Comparison of ENCODE assay signal across 16 cellular contexts in the genomic region with DNA sequence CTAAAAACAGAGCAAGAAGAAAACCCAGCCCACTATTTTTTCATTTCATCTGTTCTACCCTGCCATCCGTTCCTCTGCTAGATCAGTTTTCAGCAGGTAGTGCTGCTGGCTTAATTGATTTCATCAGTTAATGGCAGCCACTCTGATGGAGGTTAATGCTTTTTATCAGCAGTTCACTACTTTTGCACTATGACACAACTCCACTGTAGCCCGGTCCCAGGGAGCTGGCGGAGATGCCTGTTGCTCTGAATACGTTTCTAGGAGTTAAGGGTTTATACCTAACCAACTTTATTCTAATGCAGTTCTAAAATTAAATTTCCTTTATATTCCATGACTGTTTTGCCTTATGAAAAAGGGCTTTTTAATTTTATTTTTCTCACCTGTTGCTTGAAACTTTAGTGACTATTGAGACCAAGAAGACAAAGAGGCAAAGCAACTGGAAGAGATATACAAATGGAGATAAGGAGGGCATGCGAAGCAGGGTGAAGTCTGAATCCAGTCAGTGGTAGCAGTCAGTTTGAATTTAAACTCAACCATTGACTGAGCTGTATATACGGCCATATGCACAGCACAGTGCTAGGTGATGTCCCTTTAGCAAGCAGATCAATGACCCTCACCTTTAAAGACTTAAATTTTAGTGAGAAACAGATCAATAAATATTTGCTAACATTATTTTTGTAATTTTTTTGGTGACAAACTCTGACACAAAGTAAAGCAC.
DNase-seq lines count a peak whose midpoint lies in the region; ATAC-seq and TF ChIP-seq lines count a peak whose summit lies in the region.
"Had no signal": no experiment of that assay in that cellular context is flagged by ENCODE, and none has a peak within 500 bp of the region (broad histone marks: within the 10 kb centered on the region; RNA-seq: fewer than 3 reads in every experiment).

No MANE protein-coding gene starts in this region.

- no peaks in the 10 kb centered on the region for H4K20me1 ChIP-seq in IMR-90 (ENCODE audit: insufficient read depth, low read length)

- peak overlapping the region; percentile 72; the same call in 1 of the 2 replicates for H3K27ac ChIP-seq in IMR-90 (ENCODE audit: insufficient read depth, low read length)
- H3K27ac ChIP-seq in coronary artery: no peak overlapping the region
- no peak overlapping the region for H3K27ac ChIP-seq in urinary bladder (ENCODE audit: low read depth)
- H3K27ac ChIP-seq: heart right ventricle, parathyroid adenoma had no signal

- 0 out of 2 replicates have a peak, but pooled peaks cover 3% of the 10 kb centered on the region for H3K9me1 ChIP-seq in IMR-90 (ENCODE audit: insufficient read depth, low read length)

- peak overlapping the region; percentile 23 to 52 (median 46) for H3K4me3 Mint-ChIP-seq in nephron
- H3K4me3 Mint-ChIP-seq in stimulated activated naive B cell treated with anti-CD40 and anti-IgM and Interleukin-4, amounts not matched to agents 10 μg/mL and 1 μg/mL and 100 μg/mL, for 72 hours: no peak overlapping the region
- H3K4me3 Mint-ChIP-seq in activated CD8-positive, alpha-beta memory T cell treated with anti-CD3 and anti-CD28 coated beads, Interleukin-2, amount 10 ng/mL, durations not matched to agents 7 days and 5 days: no peak overlapping the region
- H3K4me3 Mint-ChIP-seq: activated T-cell treated with anti-CD3 and anti-CD28 coated beads, Interleukin-2, amount 50 U/mL, for 24 hours; CD14-positive monocyte had no signal

- WGBS in IMR-90 (ENCODE audit: extremely low coverage in 2 of 2, insufficient read length in 1 of 2), 2 experiments: 86% methylated on average over 1 of the region's 6 CpGs; no CpG with 5 or more reads in 1 of the 2 experiments
- 47% methylated on average over 6 of the region's 6 CpGs for WGBS in urinary bladder

- H2BK20ac ChIP-seq in IMR-90 (ENCODE audit: low read depth, low read length): peak overlapping the region; percentile 63; the same call in 1 of the 2 replicates

- peak overlapping the region; percentile 43 to 73; a peak in 3 of 4 replicates for H4K8ac ChIP-seq in IMR-90 (ENCODE audit: low read depth in 2 of 2, low read length in 2 of 2)

- no peaks in the 10 kb centered on the region for H3K27me3 ChIP-seq in IMR-90 (ENCODE audit: control insufficient read depth, insufficient read depth, low read length)
- H3K27me3 ChIP-seq: heart right ventricle had no signal

- H3K56ac ChIP-seq in IMR-90 (ENCODE audit: extremely low read depth, insufficient read depth, low read length): peak overlapping the region; percentile 53; the same call in 1 of the 2 replicates

- no TSS peak for BruUV-seq in IMR-90 (replicated peaks; lab: Mats Ljungman, UMichigan)

- no peak for TF ChIP-seq POLR2A in IMR-90 (IDR thresholded peaks at IDR 0.05; ENCODE audit: low read depth, low read length)

- peak overlapping the region; percentile 87; the same call in 2 of the 3 replicates for H2BK15ac ChIP-seq in IMR-90 (ENCODE audit: low read depth, low read length)

- H3K23ac ChIP-seq in IMR-90 (ENCODE audit: low read depth, low read length): peak overlapping the region; percentile 38

- H3K36me3 ChIP-seq in IMR-90 (ENCODE audit: control insufficient read depth, insufficient read depth, low read length): no peaks in the 10 kb centered on the region
- no peaks in the 10 kb centered on the region for H3K36me3 ChIP-seq in urinary bladder (ENCODE audit: insufficient read depth)
- H3K36me3 ChIP-seq: heart right ventricle had no signal

- POLR2A ChIA-PET in IMR-90 (lab: Charles Lee; ENCODE audit: unreplicated experiment): no interaction called here

- H2AK9ac ChIP-seq in IMR-90 (replicated peaks; ENCODE audit: low read depth, low read length, poor library complexity): peak overlapping the region; percentile 25

- H4K5ac ChIP-seq in IMR-90 (ENCODE audit: low read depth, low read length): peak overlapping the region; percentile 61; the same call in 1 of the 2 replicates

- no peaks in the 10 kb centered on the region for H3K9me3 Mint-ChIP-seq in nephron
- peaks cover 4 to 9% of the 10 kb centered on the region in 2 donors for H3K9me3 Mint-ChIP-seq in stimulated activated naive B cell treated with anti-CD40 and anti-IgM and Interleukin-4, amounts not matched to agents 10 μg/mL and 1 μg/mL and 100 μg/mL, for 72 hours
- H3K9me3 Mint-ChIP-seq in activated CD8-positive, alpha-beta memory T cell treated with anti-CD3 and anti-CD28 coated beads, Interleukin-2, amount 10 ng/mL, durations not matched to agents 7 days and 5 days (ENCODE audit: low read depth): no peaks in the 10 kb centered on the region
- H3K9me3 Mint-ChIP-seq: activated T-cell treated with anti-CD3 and anti-CD28 coated beads, Interleukin-2, amount 50 U/mL, for 24 hours had no signal

- H4K91ac ChIP-seq in IMR-90 (ENCODE audit: insufficient read depth, low read depth, low read length): peak overlapping the region; percentile 59; the same call in 1 of the 2 replicates

- peak overlapping the region; percentile 79 for H3K14ac ChIP-seq in IMR-90 (replicated peaks; ENCODE audit: low read depth, low read length)

- CTCF ChIA-PET in IMR-90 (lab: Yijun Ruan, JAX): no interaction called here
- CTCF ChIA-PET in activated CD8-positive, alpha-beta memory T cell treated with anti-CD3 and anti-CD28 coated beads, Interleukin-2, amount 10 ng/mL, durations not matched to agents 7 days and 5 days (lab: Charles Lee): no interaction called here

- ATAC-seq in IMR-90 (ENCODE audit: low read depth): peak; percentile 30
- ATAC-seq in stimulated activated naive B cell treated with anti-CD40 and anti-IgM and Interleukin-4, amounts not matched to agents 10 μg/mL and 1 μg/mL and 100 μg/mL, for 72 hours (replicated peaks): no peak
- no peak for ATAC-seq in activated CD8-positive, alpha-beta memory T cell treated with anti-CD3 and anti-CD28 coated beads, Interleukin-2, amount 10 ng/mL, durations not matched to agents 7 days and 5 days
- ATAC-seq in GM21576 (IDR thresholded peaks at IDR 0.05; ENCODE audit: unreplicated experiment): no peak
- ATAC-seq: heart right ventricle, mucosa of descending colon had no signal

- no peaks in the 10 kb centered on the region for H3K79me1 ChIP-seq in IMR-90 (ENCODE audit: low read depth in 1 of 2, low read length in 2 of 2)

- peaks cover 8% of the 10 kb centered on the region for H3K4me1 ChIP-seq in IMR-90 (ENCODE audit: control insufficient read depth, insufficient read depth, low read length)
- no peaks in the 10 kb centered on the region for H3K4me1 ChIP-seq in urinary bladder (ENCODE audit: insufficient read depth)
- H3K4me1 ChIP-seq: heart right ventricle, parathyroid adenoma had no signal

- H3K27me3 Mint-ChIP-seq in nephron (ENCODE audit: low read depth): peaks cover 4% of the 10 kb centered on the region
- no peaks in the 10 kb centered on the region for H3K27me3 Mint-ChIP-seq in stimulated activated naive B cell treated with anti-CD40 and anti-IgM and Interleukin-4, amounts not matched to agents 10 μg/mL and 1 μg/mL and 100 μg/mL, for 72 hours
- no peaks in the 10 kb centered on the region for H3K27me3 Mint-ChIP-seq in activated CD8-positive, alpha-beta memory T cell treated with anti-CD3 and anti-CD28 coated beads, Interleukin-2, amount 10 ng/mL, durations not matched to agents 7 days and 5 days

- H2AFZ ChIP-seq in IMR-90 (replicated peaks; ENCODE audit: low read length, poor library complexity): peak overlapping the region; percentile 77
- H2AFZ ChIP-seq: parathyroid adenoma had no signal

- H3K4me3 ChIP-seq in IMR-90 (ENCODE audit: insufficient read depth, low read depth, low read length): no peak overlapping the region
- H3K4me3 ChIP-seq in coronary artery: peak overlapping the region; percentile 32
- peak overlapping the region; percentile 23 for H3K4me3 ChIP-seq in urinary bladder (ENCODE audit: low read depth, low read length)
- H3K4me3 ChIP-seq: heart right ventricle, mucosa of descending colon had no signal

- H3K4ac ChIP-seq in IMR-90 (ENCODE audit: low read depth, low read length): peak overlapping the region; percentile 70

- TF ChIP-seq CTCF in IMR-90 (conservative IDR thresholded peaks at IDR 0.05; ENCODE audit: low read depth, low read length) (no peak), coronary artery (IDR thresholded peaks at IDR 0.05) (no peak), nephron (IDR thresholded peaks at IDR 0.05; ENCODE audit: unreplicated experiment in 3 of 3) (no peak)

- intact Hi-C loops in IMR-90 (cut with micrococcal nuclease): no loop called here

- dilution Hi-C loops in IMR-90 (cut with HindIII; ENCODE audit: low sequenced_read_pairs, unreplicated experiment): no loop called here

- peak overlapping the region; percentile 33 for H3K9ac ChIP-seq in IMR-90 (ENCODE audit: low read depth, low read length)
- H3K9ac ChIP-seq: parathyroid adenoma had no signal

- H3K36me3 Mint-ChIP-seq in nephron (ENCODE audit: low read depth): no peaks in the 10 kb centered on the region
- no peaks in the 10 kb centered on the region for H3K36me3 Mint-ChIP-seq in stimulated activated naive B cell treated with anti-CD40 and anti-IgM and Interleukin-4, amounts not matched to agents 10 μg/mL and 1 μg/mL and 100 μg/mL, for 72 hours
- H3K36me3 Mint-ChIP-seq in activated CD8-positive, alpha-beta memory T cell treated with anti-CD3 and anti-CD28 coated beads, Interleukin-2, amount 10 ng/mL, durations not matched to agents 7 days and 5 days: no peaks in the 10 kb centered on the region
- H3K36me3 Mint-ChIP-seq: CD14-positive monocyte had no signal

- TF ChIP-seq RAD21 in IMR-90 (IDR thresholded peaks at IDR 0.05; ENCODE audit: low read length): no peak

- no peaks in the 10 kb centered on the region for H3K9me3 ChIP-seq in IMR-90 (ENCODE audit: control insufficient read depth, insufficient read depth, low read length)
- H3K9me3 ChIP-seq: heart right ventricle, mucosa of descending colon had no signal

- peak overlapping the region; percentile 79 for H3K4me2 ChIP-seq in IMR-90 (ENCODE audit: low read depth, low read length)

- peak overlapping the region; percentile 80; the same call in 1 of the 2 replicates for H3K18ac ChIP-seq in IMR-90 (ENCODE audit: low read depth, low read length)

- H2AK5ac ChIP-seq in IMR-90 (ENCODE audit: low read depth, low read length): peak overlapping the region; percentile 76

- no peak for DNase-seq in IMR-90
- no peak for DNase-seq in coronary artery (ENCODE audit: low spot score)
- DNase-seq in stimulated activated naive B cell treated with anti-CD40 and anti-IgM and Interleukin-4, amounts not matched to agents 10 μg/mL and 1 μg/mL and 100 μg/mL, for 72 hours: no peak
- no peak for DNase-seq in activated CD8-positive, alpha-beta memory T cell treated with anti-CD3 and anti-CD28 coated beads, Interleukin-2, amount 10 ng/mL, durations not matched to agents 7 days and 5 days
- DNase-seq: activated T-cell treated with anti-CD3 and anti-CD28 coated beads, Interleukin-2, amount 50 U/mL, for 24 hours; DMS79 treated with DMSO at 0.1 percent for 48 hours; erythroblast; heart right ventricle; mucosa of descending colon; NCI-H187; NCI-H510A had no signal

- H3K4me1 Mint-ChIP-seq in nephron: peaks cover 20% of the 10 kb centered on the region
- H3K4me1 Mint-ChIP-seq in stimulated activated naive B cell treated with anti-CD40 and anti-IgM and Interleukin-4, amounts not matched to agents 10 μg/mL and 1 μg/mL and 100 μg/mL, for 72 hours: peaks cover 3 to 6% of the 10 kb centered on the region in 2 donors
- H3K4me1 Mint-ChIP-seq in activated CD8-positive, alpha-beta memory T cell treated with anti-CD3 and anti-CD28 coated beads, Interleukin-2, amount 10 ng/mL, durations not matched to agents 7 days and 5 days: no peaks in the 10 kb centered on the region
- H3K4me1 Mint-ChIP-seq: CD14-positive monocyte had no signal

- peak overlapping the region; percentile 90 to 98 (median 93) for H3K27ac Mint-ChIP-seq in nephron
- no peak overlapping the region for H3K27ac Mint-ChIP-seq in stimulated activated naive B cell treated with anti-CD40 and anti-IgM and Interleukin-4, amounts not matched to agents 10 μg/mL and 1 μg/mL and 100 μg/mL, for 72 hours
- H3K27ac Mint-ChIP-seq in activated CD8-positive, alpha-beta memory T cell treated with anti-CD3 and anti-CD28 coated beads, Interleukin-2, amount 10 ng/mL, durations not matched to agents 7 days and 5 days: no peak overlapping the region
- H3K27ac Mint-ChIP-seq: activated T-cell treated with anti-CD3 and anti-CD28 coated beads, Interleukin-2, amount 50 U/mL, for 24 hours; CD14-positive monocyte had no signal

- H2BK5ac ChIP-seq in IMR-90 (ENCODE audit: low read depth, low read length, poor library complexity, severe bottlenecking): peak overlapping the region; percentile 35

- peak overlapping the region; percentile 74 for H2BK120ac ChIP-seq in IMR-90 (ENCODE audit: low read depth, low read length)

- in situ Hi-C loops in IMR-90 (cut with MboI; ENCODE audit: low sequenced_read_pairs): no loop called here

Comparison
In these comparisons a context has a peak if more than half of its experiments do, and no peak if none do; other contexts are left out.
1. H3K27ac Mint-ChIP-seq: peak in nephron (3 of 3); none in stimulated activated naive B cell treated with anti-CD40 and anti-IgM and Interleukin-4, amounts not matched to agents 10 μg/mL and 1 μg/mL and 100 μg/mL, for 72 hours (single experiment) and activated CD8-positive, alpha-beta memory T cell treated with anti-CD3 and anti-CD28 coated beads, Interleukin-2, amount 10 ng/mL, durations not matched to agents 7 days and 5 days (single experiment).
2. H3K4me3 Mint-ChIP-seq: peak in nephron (3 of 3); none in stimulated activated naive B cell treated with anti-CD40 and anti-IgM and Interleukin-4, amounts not matched to agents 10 μg/mL and 1 μg/mL and 100 μg/mL, for 72 hours (0 of 2) and activated CD8-positive, alpha-beta memory T cell treated with anti-CD3 and anti-CD28 coated beads, Interleukin-2, amount 10 ng/mL, durations not matched to agents 7 days and 5 days (single experiment).